Comparison of ENCODE assay signal across 15 cellular contexts in the genomic region with DNA sequence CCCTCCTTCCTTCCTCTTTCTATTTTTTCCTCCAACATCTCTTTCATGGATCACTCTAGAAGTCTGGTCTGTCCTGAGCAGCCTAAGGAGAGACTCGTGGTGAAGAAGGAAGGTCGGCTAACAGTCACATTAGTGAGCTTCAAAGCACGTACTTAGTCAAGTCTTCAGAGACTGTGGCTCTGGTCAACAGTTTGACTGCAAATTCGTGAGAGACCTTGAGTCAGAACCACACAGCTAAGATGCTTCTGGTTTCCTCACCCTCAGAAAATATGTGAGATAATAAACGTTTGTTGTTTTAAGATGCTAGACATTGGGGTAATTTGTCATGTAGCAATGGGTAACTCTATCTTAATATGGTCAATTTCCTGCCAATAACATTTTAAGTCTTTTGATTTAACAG.
DNase-seq lines count a peak whose midpoint lies in the region; ATAC-seq and TF ChIP-seq lines count a peak whose summit lies in the region.
"Had no signal": no experiment of that assay in that cellular context is flagged by ENCODE, and none has a peak within 500 bp of the region (broad histone marks: within the 10 kb centered on the region; RNA-seq: fewer than 3 reads in every experiment).

No MANE protein-coding gene starts in this region.

- H3K4me3 ChIP-seq in smooth muscle cell (no peak overlapping the region), WERI-Rb-1 (ENCODE audit: low read depth, low read length) (no peak overlapping the region)

- no peak for TF ChIP-seq CTCF in smooth muscle cell (IDR thresholded peaks at IDR 0.05; ENCODE audit: borderline replicate concordance, insufficient read depth, poor library complexity, severe bottlenecking)
- TF ChIP-seq CTCF in WERI-Rb-1 (IDR thresholded peaks at IDR 0.05; ENCODE audit: low read depth, low read length): no peak

- no peak overlapping the region for H2AFZ ChIP-seq in smooth muscle cell (ENCODE audit: low read depth)

- H3K36me3 ChIP-seq in smooth muscle cell (ENCODE audit: low read depth): no peaks in the 10 kb centered on the region
- no peaks in the 10 kb centered on the region for H3K36me3 ChIP-seq in WERI-Rb-1
- H3K36me3 ChIP-seq: BE2C had no signal

- H3K27ac ChIP-seq in smooth muscle cell (ENCODE audit: low read depth): peak overlapping the region; percentile 26
- no peak overlapping the region for H3K27ac ChIP-seq in WERI-Rb-1

- DNase-seq in EH (ENCODE audit: low read depth): peak; percentile 70
- DNase-seq in M059J (ENCODE audit: low read depth): peak; percentile 3
- peak; percentile 59 for DNase-seq in astrocyte of the hippocampus (ENCODE audit: low read depth, low spot score)
- DNase-seq in smooth muscle cell (lab: John Stamatoyannopoulos, UW; ENCODE audit: unreplicated experiment): no peak
- no peak for DNase-seq in DMS114 treated with DMSO at 0.1 percent for 48 hours (lab: John Stamatoyannopoulos, UW; ENCODE audit: unreplicated experiment)
- DNase-seq in WERI-Rb-1: no peak
- DNase-seq: BE2C; CD4-positive, alpha-beta memory T cell; DMS79; NCI-H1105 treated with DMSO at 0.1 percent for 48 hours; NCI-H1694 treated with DMSO at 0.1 percent for 48 hours; NCI-H2107; NCI-H2227 treated with DMSO at 0.1 percent for 48 hours; NCI-H524 had no signal

- no peak overlapping the region for H3K9ac ChIP-seq in smooth muscle cell (ENCODE audit: low read depth)

- 26% methylated on average over 5 of the region's 5 CpGs for WGBS in smooth muscle cell (ENCODE audit: low lambda C conversion rate)

- H3F3A ChIP-seq in smooth muscle cell (ENCODE audit: low read depth): no peaks in the 10 kb centered on the region

- H3K4me1 ChIP-seq in smooth muscle cell (ENCODE audit: low read depth): peaks cover 6% of the 10 kb centered on the region

- H3K4me2 ChIP-seq in smooth muscle cell: peak overlapping the region; percentile 9

- no peak for ATAC-seq in GM18909 (IDR thresholded peaks at IDR 0.05; ENCODE audit: poor library complexity, unreplicated experiment)

- H4K20me1 ChIP-seq in smooth muscle cell (ENCODE audit: low read depth): no peaks in the 10 kb centered on the region

- no peaks in the 10 kb centered on the region for H3K27me3 ChIP-seq in smooth muscle cell (ENCODE audit: low read depth)
- no peaks in the 10 kb centered on the region for H3K27me3 ChIP-seq in WERI-Rb-1 (ENCODE audit: insufficient read depth, low read depth, severe bottlenecking)
- H3K27me3 ChIP-seq: BE2C had no signal

- H3K9me3 ChIP-seq in smooth muscle cell (replicated peaks; ENCODE audit: low read depth): no peaks in the 10 kb centered on the region
- H3K9me3 ChIP-seq in WERI-Rb-1 (ENCODE audit: severe bottlenecking): no peaks in the 10 kb centered on the region
- H3K9me3 ChIP-seq: BE2C had no signal

- no peaks in the 10 kb centered on the region for H3K79me2 ChIP-seq in smooth muscle cell (ENCODE audit: low read depth)

Comparison
In these comparisons a context has a peak if more than half of its experiments do, and no peak if none do; other contexts are left out.
1. DNase-seq: peak in EH (single experiment), M059J (single experiment) and astrocyte of the hippocampus (single experiment); none in smooth muscle cell (single experiment), DMS114 treated with DMSO at 0.1 percent for 48 hours (single experiment) and WERI-Rb-1 (single experiment).